In the genomic region with DNA sequence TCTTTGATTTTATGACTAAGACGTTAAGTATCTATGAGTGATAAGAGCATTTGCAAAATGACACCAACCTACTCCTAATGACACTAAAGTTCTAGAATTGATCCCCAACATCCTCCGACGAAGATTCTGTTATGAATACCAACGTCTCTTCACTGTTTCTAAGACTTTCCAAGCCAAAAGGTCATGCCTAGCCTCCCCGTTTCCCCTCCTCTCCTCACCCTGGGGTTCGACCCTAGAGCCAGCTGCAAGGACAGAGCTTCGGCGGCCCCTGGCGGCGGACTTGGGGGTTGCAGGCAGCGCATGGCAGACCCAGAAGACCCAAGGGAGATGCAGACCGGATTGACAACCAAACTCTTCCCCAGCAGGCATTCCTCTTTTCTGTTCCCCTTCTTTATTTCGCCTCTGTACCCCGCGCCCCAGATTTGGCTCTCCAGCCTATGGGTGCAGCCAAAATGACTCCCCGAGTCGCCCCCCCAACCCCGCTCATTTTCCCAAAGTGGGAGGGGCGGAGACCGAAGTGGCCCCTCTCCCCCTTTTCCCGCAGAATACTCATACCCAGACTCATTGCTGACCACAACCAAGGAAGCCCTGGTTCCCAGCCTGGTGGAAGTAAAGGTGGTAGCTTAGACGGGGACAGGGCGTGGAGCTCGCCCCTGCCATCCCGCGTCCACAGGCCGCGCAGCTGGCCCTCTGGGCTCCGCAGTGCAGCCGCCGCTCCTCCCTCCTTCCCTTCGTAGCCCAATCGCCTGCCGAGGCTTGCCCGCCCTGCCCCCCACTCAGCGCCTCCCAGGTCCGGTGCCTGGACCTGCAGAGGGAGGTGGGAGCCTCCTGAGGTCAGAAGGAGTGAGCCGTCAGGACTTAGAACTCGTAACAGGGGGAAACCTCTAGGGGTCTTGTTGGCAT, we compare ENCODE assay signal across 8 cellular contexts. TPM values are rescaled to one million over a fixed set of nuclear protein-coding genes. Genes with fewer than 3 reads are reported as not detected.
A peak's percentile ranks its signal among the peaks of the same experiment; 100 is the strongest.
DNase-seq lines count a peak whose midpoint lies in the region; ATAC-seq and TF ChIP-seq lines count a peak whose summit lies in the region.

No MANE protein-coding gene starts in this region.

- peak; percentile 48 for DNase-seq in GF-D8 (lab: John Stamatoyannopoulos, UW)
- DNase-seq in HL-60 (ENCODE audit: low read depth in 1 of 2, low spot score in 1 of 2), result peak; percentile 73 to 92
- peak; percentile 64 for DNase-seq in NCI-H774 (lab: John Stamatoyannopoulos, UW)
- peak; percentile 97 for DNase-seq in activated CD4-positive, alpha-beta memory T cell treated with anti-CD3 and anti-CD28 coated beads for 36 hours
- peak; percentile 73 to 97 for DNase-seq in lower leg skin (ENCODE audit: low spot score in 2 of 2)
- peak; percentile 91 to 94 (median 94) for DNase-seq in stimulated activated CD4-positive, alpha-beta T cell treated with anti-CD3 and anti-CD28 coated beads, TNF-alpha, amount 100 ng/mL, for 48 hours (ENCODE audit: low read depth in 3 of 3)

- peak overlapping the region; percentile 68 for H3K27ac ChIP-seq in HL-60 (replicated peaks)
- H3K27ac ChIP-seq in duodenal mucosa (ENCODE audit: low read depth, low read length), result no peak overlapping the region

- H3K4me1 ChIP-seq in duodenal mucosa (ENCODE audit: control insufficient read depth in 1 of 2, insufficient read depth in 2 of 2, low read length in 2 of 2), result peaks cover 29 to 38% of the 10 kb centered on the region in 2 donors

- H3K27me3 Mint-ChIP-seq in activated CD4-positive, alpha-beta memory T cell treated with anti-CD3 and anti-CD28 coated beads for 36 hours, result no peaks in the 10 kb centered on the region

- H3K36me3 ChIP-seq in duodenal mucosa (ENCODE audit: control insufficient read depth in 1 of 2, insufficient read depth in 2 of 2, low read length in 2 of 2), result no peaks in the 10 kb centered on the region

- no peak for ATAC-seq in GM19397 (IDR thresholded peaks at IDR 0.05; ENCODE audit: unreplicated experiment)

- peaks cover 14% of the 10 kb centered on the region for H3K36me3 Mint-ChIP-seq in activated CD4-positive, alpha-beta memory T cell treated with anti-CD3 and anti-CD28 coated beads for 36 hours

- peaks cover 52% of the 10 kb centered on the region for H3K4me1 Mint-ChIP-seq in activated CD4-positive, alpha-beta memory T cell treated with anti-CD3 and anti-CD28 coated beads for 36 hours (ENCODE audit: low read depth)

- CTCF ChIA-PET in activated CD4-positive, alpha-beta memory T cell treated with anti-CD3 and anti-CD28 coated beads for 36 hours (lab: Charles Lee), result interaction anchor here (0.7 to 4.8 kb wide), 23 partner anchors 8 to 203 kb away, joined by 3 to 58 read pairs (median 5); partner anchors contain the start of genes FOSB, GIPR, QPCTL and SNRPD2

- WGBS in lower leg skin, 2 donors, result 13 to 15% methylated on average over 39 of the region's 39 CpGs

- H3K4me3 ChIP-seq in HL-60 (replicated peaks; ENCODE audit: insufficient read depth, low read length), result no peak overlapping the region
- H3K4me3 ChIP-seq in duodenal mucosa (ENCODE audit: low read depth in 1 of 2, low read length in 2 of 2), result peak overlapping the region; percentile 8 to 28
- no peak overlapping the region for H3K4me3 ChIP-seq in lower leg skin (ENCODE audit: low read depth, poor library complexity, severe bottlenecking)

- H3K27me3 ChIP-seq in HL-60 (ENCODE audit: insufficient read depth, poor library complexity, severe bottlenecking), result peaks cover 24% of the 10 kb centered on the region
- H3K27me3 ChIP-seq in duodenal mucosa (ENCODE audit: control insufficient read depth in 1 of 2, insufficient read depth in 2 of 2, low read length in 2 of 2), result peaks cover 12 to 22% of the 10 kb centered on the region in 2 donors

- H3K27ac Mint-ChIP-seq in activated CD4-positive, alpha-beta memory T cell treated with anti-CD3 and anti-CD28 coated beads for 36 hours, result peak overlapping the region; percentile 97

- TF ChIP-seq CTCF in HL-60 (IDR thresholded peaks at IDR 0.05; ENCODE audit: insufficient read depth, low read length) (peak; percentile 95), lower leg skin (IDR thresholded peaks at IDR 0.05) (peak in 1 of 3 donors; percentile 95)

- intact Hi-C loops in activated CD4-positive, alpha-beta memory T cell treated with anti-CD3 and anti-CD28 coated beads for 36 hours (cut with micrococcal nuclease), result loop anchor here (1.0 to 2.0 kb wide), 2 partner anchors 24 to 218 kb away; no protein-coding TSS in a partner anchor
- intact Hi-C loops in lower leg skin (cut with DNase I; ENCODE audit: low total_unique reads), result loop anchor here (5.0 to 10.0 kb wide), 3 partner anchors 36 to 118 kb away; no protein-coding TSS in a partner anchor

- POLR2A ChIA-PET in activated CD4-positive, alpha-beta memory T cell treated with anti-CD3 and anti-CD28 coated beads for 36 hours (lab: Charles Lee), result interaction anchor here (0.6 to 3.5 kb wide), 12 partner anchors 12 to 204 kb away, joined by 3 to 54 read pairs (median 6); partner anchors contain the start of genes GIPR, QPCTL and SNRPD2

- peak overlapping the region; percentile 71 for H3K4me3 Mint-ChIP-seq in activated CD4-positive, alpha-beta memory T cell treated with anti-CD3 and anti-CD28 coated beads for 36 hours

- H3K9me3 ChIP-seq in duodenal mucosa (ENCODE audit: control insufficient read depth in 1 of 2, low read length in 2 of 2), result no peaks in the 10 kb centered on the region

- H3K9ac ChIP-seq in duodenal mucosa (ENCODE audit: low read depth in 1 of 2, low read length in 2 of 2), result no peak overlapping the region

- no peak for TF ChIP-seq POLR2A in lower leg skin (IDR thresholded peaks at IDR 0.05)

- H3K9me3 Mint-ChIP-seq in activated CD4-positive, alpha-beta memory T cell treated with anti-CD3 and anti-CD28 coated beads for 36 hours, result no peaks in the 10 kb centered on the region

RNA-seq across cellular contexts. Expression of gene EML2, which starts 4.1 kb away (rescaled TPM):
- total RNA-seq in activated CD4-positive, alpha-beta memory T cell treated with anti-CD3 and anti-CD28 coated beads for 36 hours, result 100 to 1,000 TPM; 159 to 183 TPM
- 100 to 1,000 TPM in 1 of 4 donors, 10 to 100 TPM in 3; 85.6 to 101 (median 89.4) TPM for total RNA-seq in lower leg skin

RNA-seq across cellular contexts. Expression of gene GIPR, which starts 24.7 kb away (rescaled TPM):
- total RNA-seq in activated CD4-positive, alpha-beta memory T cell treated with anti-CD3 and anti-CD28 coated beads for 36 hours, result 1 to 10 TPM; 6.6 to 8.3 TPM
- total RNA-seq in lower leg skin, result 1 to 10 TPM; 1.4 to 3.9 (median 2.0) TPM

RNA-seq across cellular contexts. Expression of gene GPR4, which starts 41.3 kb away (rescaled TPM):
- total RNA-seq in activated CD4-positive, alpha-beta memory T cell treated with anti-CD3 and anti-CD28 coated beads for 36 hours, result not detected
- total RNA-seq in lower leg skin, result 1 to 10 TPM in 1 of 4 donors, under 1 TPM in 3; 0.34 to 1.0 (median 0.70) TPM

RNA-seq across cellular contexts. Expression of gene SNRPD2, which starts 48.5 kb away (rescaled TPM):
- 100 to 1,000 TPM; 789 TPM for total RNA-seq in activated CD4-positive, alpha-beta memory T cell treated with anti-CD3 and anti-CD28 coated beads for 36 hours
- 100 to 1,000 TPM; 144 to 223 (median 161) TPM for total RNA-seq in lower leg skin

RNA-seq across cellular contexts. Expression of gene QPCTL, which starts 49.2 kb away (rescaled TPM):
- 10 to 100 TPM; 13.8 to 16.8 TPM for total RNA-seq in activated CD4-positive, alpha-beta memory T cell treated with anti-CD3 and anti-CD28 coated beads for 36 hours
- total RNA-seq in lower leg skin, result 1 to 10 TPM; 3.4 to 8.7 (median 6.8) TPM

Comparison
In these comparisons a context has a peak if more than half of its experiments do, and no peak if none do; other contexts are left out.
1. H3K4me3 ChIP-seq: peak in duodenal mucosa (2 of 2); none in HL-60 (single experiment) and lower leg skin (single experiment).
2. Peak in every context shown above with its lines, with median percentiles within 50 percentile points of each other: DNase-seq.